10 cellular contexts compared by ENCODE assay signal in genomic region chr6:170089937-170090335, GRCh38.
DNase-seq lines count a peak whose midpoint lies in the region; ATAC-seq, FAIRE-seq and TF ChIP-seq lines count a peak whose summit lies in the region.
"Had no signal": no experiment of that assay in that cellular context is flagged by ENCODE, and none has a peak within 500 bp of the region (broad histone marks: within the 10 kb centered on the region; RNA-seq: fewer than 3 reads in every experiment).

No MANE protein-coding gene starts in this region.

- no peak overlapping the region for H4K91ac ChIP-seq in trophoblast cell (ENCODE audit: low read depth, low read length)

- H2BK5ac ChIP-seq in trophoblast cell (ENCODE audit: low read depth, low read length, poor library complexity) = no peak overlapping the region

- H2AFZ ChIP-seq in trophoblast cell (ENCODE audit: insufficient read depth, low read length, poor library complexity) = no peak overlapping the region

- H4K8ac ChIP-seq in trophoblast cell (ENCODE audit: low read depth, low read length) = no peak overlapping the region

- ATAC-seq in GM18909 (IDR thresholded peaks at IDR 0.05; ENCODE audit: poor library complexity, unreplicated experiment) (peak; percentile 24), HG02623 (IDR thresholded peaks at IDR 0.05; ENCODE audit: unreplicated experiment) (peak; percentile 17)

- H3K4me1 ChIP-seq in trophoblast cell (ENCODE audit: control insufficient read depth in 1 of 2, insufficient read depth in 2 of 2, low read length in 2 of 2) = peaks cover 0 to 9% of the 10 kb centered on the region in 2 experiments
- peaks cover 0 to 3% of the 10 kb centered on the region in 2 donors for H3K4me1 ChIP-seq in thyroid gland

- H2BK12ac ChIP-seq in trophoblast cell (ENCODE audit: low read length) = no peak overlapping the region

- no peak for TF ChIP-seq CTCF in thyroid gland (IDR thresholded peaks at IDR 0.05)

- H3K4me2 ChIP-seq in trophoblast cell (ENCODE audit: low read length) = no peak overlapping the region

- H2BK120ac ChIP-seq in trophoblast cell (ENCODE audit: insufficient read depth, low read length, poor library complexity) = no peak overlapping the region

- H3K79me1 ChIP-seq in trophoblast cell (ENCODE audit: low read length) = peaks cover under 1% of the 10 kb centered on the region

- H3K27me3 ChIP-seq in trophoblast cell (ENCODE audit: insufficient read depth, low read length) = no peaks in the 10 kb centered on the region
- no peaks in the 10 kb centered on the region for H3K27me3 ChIP-seq in thyroid gland
- H3K27me3 ChIP-seq: upper lobe of left lung had no signal

- H3K36me3 Mint-ChIP-seq in activated CD4-positive, alpha-beta memory T cell treated with anti-CD3 and anti-CD28 coated beads, Interleukin-2, amount 10 ng/mL, durations not matched to agents 7 days and 5 days (ENCODE audit: low read depth) = no peaks in the 10 kb centered on the region

- no peak overlapping the region for H3K9ac ChIP-seq in trophoblast cell (ENCODE audit: low read length)

- TF ChIP-seq POLR2A in H54 (IDR thresholded peaks at IDR 0.05; ENCODE audit: low read depth, low read length) = no peak
- TF ChIP-seq POLR2A in thyroid gland (IDR thresholded peaks at IDR 0.05) = no peak

- H4K12ac ChIP-seq in trophoblast cell (ENCODE audit: low read depth, low read length) = no peak overlapping the region

- DNase-seq in activated CD4-positive, alpha-beta memory T cell treated with anti-CD3 and anti-CD28 coated beads, Interleukin-2, amount 10 ng/mL, durations not matched to agents 7 days and 5 days = no peak
- DNase-seq in trophoblast cell (no peak), H54 (ENCODE audit: insufficient read length, low spot score) (no peak), NCI-H2227 treated with DMSO at 0.1 percent for 48 hours (lab: John Stamatoyannopoulos, UW) (no peak), thyroid gland (no peak), KBM-7 (no peak)
- DNase-seq: central memory CD4-positive, alpha-beta T cell had no signal

- no peaks in the 10 kb centered on the region for H3K79me2 ChIP-seq in trophoblast cell (ENCODE audit: control insufficient read depth, insufficient read depth, low read length, poor library complexity)

- WGBS in trophoblast cell (ENCODE audit: extremely low coverage, insufficient coverage, insufficient read length) = no CpG with 5 or more reads among the region's 11 CpGs
- WGBS in thyroid gland, 2 donors = 73 to 84% methylated on average over 11 of the region's 11 CpGs

- no peaks in the 10 kb centered on the region for H3K9me3 Mint-ChIP-seq in activated CD4-positive, alpha-beta memory T cell treated with anti-CD3 and anti-CD28 coated beads, Interleukin-2, amount 10 ng/mL, durations not matched to agents 7 days and 5 days

- H3K18ac ChIP-seq in trophoblast cell (ENCODE audit: low read length) = no peak overlapping the region

- intact Hi-C loops in thyroid gland (cut with DNase I) = no loop called here

- no peaks in the 10 kb centered on the region for H3K27me3 Mint-ChIP-seq in activated CD4-positive, alpha-beta memory T cell treated with anti-CD3 and anti-CD28 coated beads, Interleukin-2, amount 10 ng/mL, durations not matched to agents 7 days and 5 days

- H3K4me1 Mint-ChIP-seq in activated CD4-positive, alpha-beta memory T cell treated with anti-CD3 and anti-CD28 coated beads, Interleukin-2, amount 10 ng/mL, durations not matched to agents 7 days and 5 days = peaks cover 36% of the 10 kb centered on the region

- H2AK5ac ChIP-seq in trophoblast cell (ENCODE audit: low read length) = no peak overlapping the region

- FAIRE-seq in H54 (lab: Jason Lieb, UNC) = no peak

- no peaks in the 10 kb centered on the region for H3K36me3 ChIP-seq in trophoblast cell (ENCODE audit: control insufficient read depth in 1 of 2, insufficient read depth in 2 of 2, low read length in 2 of 2)
- H3K36me3 ChIP-seq in thyroid gland = no peaks in the 10 kb centered on the region
- H3K36me3 ChIP-seq: upper lobe of left lung had no signal

- POLR2A ChIA-PET in activated CD4-positive, alpha-beta memory T cell treated with anti-CD3 and anti-CD28 coated beads, Interleukin-2, amount 10 ng/mL, durations not matched to agents 7 days and 5 days (lab: Charles Lee) = interaction anchor here (0.9 to 3.2 kb wide), 5 partner anchors 10 to 217 kb away, joined by 3 to 30 read pairs (median 3); no protein-coding TSS in a partner anchor

- peak overlapping the region; percentile 96 for H3K27ac Mint-ChIP-seq in activated CD4-positive, alpha-beta memory T cell treated with anti-CD3 and anti-CD28 coated beads, Interleukin-2, amount 10 ng/mL, durations not matched to agents 7 days and 5 days

- CTCF ChIA-PET in activated CD4-positive, alpha-beta memory T cell treated with anti-CD3 and anti-CD28 coated beads, Interleukin-2, amount 10 ng/mL, durations not matched to agents 7 days and 5 days (lab: Charles Lee) = interaction anchor here (1.5 kb wide), 2 partner anchors 58 to 439 kb away, joined by 7 to 10 read pairs; no protein-coding TSS in a partner anchor

- peak overlapping the region; percentile 17 for H3K14ac ChIP-seq in trophoblast cell (ENCODE audit: low read length)

- H3K4me3 Mint-ChIP-seq in activated CD4-positive, alpha-beta memory T cell treated with anti-CD3 and anti-CD28 coated beads, Interleukin-2, amount 10 ng/mL, durations not matched to agents 7 days and 5 days = peak overlapping the region; percentile 83

- in situ Hi-C loops in KBM-7 (cut with MboI; ENCODE audit: low pct_unique_long_range_greater_than_20kb, low sequenced_read_pairs) = no loop called here

- H3K27ac ChIP-seq in trophoblast cell (ENCODE audit: low read depth, low read length) (no peak overlapping the region), thyroid gland (no peak overlapping the region)
- H3K27ac ChIP-seq: upper lobe of left lung had no signal

- no peak overlapping the region for H3K23ac ChIP-seq in trophoblast cell (ENCODE audit: low read length)

- H3K4me3 ChIP-seq in trophoblast cell (ENCODE audit: low read depth, low read length) = no peak overlapping the region
- H3K4me3 ChIP-seq in thyroid gland (replicated peaks in 1 of 3) = no peak overlapping the region
- H3K4me3 ChIP-seq: upper lobe of left lung had no signal

- H3K4ac ChIP-seq in trophoblast cell (ENCODE audit: low read depth, low read length) = no peak overlapping the region

- H3K9me3 ChIP-seq in trophoblast cell (ENCODE audit: insufficient read depth, low read depth, low read length) (peaks cover 4% of the 10 kb centered on the region), thyroid gland (no peaks in the 10 kb centered on the region)
- H3K9me3 ChIP-seq: upper lobe of left lung had no signal
